1 cellular context compared by ENCODE assay signal in the genomic region with DNA sequence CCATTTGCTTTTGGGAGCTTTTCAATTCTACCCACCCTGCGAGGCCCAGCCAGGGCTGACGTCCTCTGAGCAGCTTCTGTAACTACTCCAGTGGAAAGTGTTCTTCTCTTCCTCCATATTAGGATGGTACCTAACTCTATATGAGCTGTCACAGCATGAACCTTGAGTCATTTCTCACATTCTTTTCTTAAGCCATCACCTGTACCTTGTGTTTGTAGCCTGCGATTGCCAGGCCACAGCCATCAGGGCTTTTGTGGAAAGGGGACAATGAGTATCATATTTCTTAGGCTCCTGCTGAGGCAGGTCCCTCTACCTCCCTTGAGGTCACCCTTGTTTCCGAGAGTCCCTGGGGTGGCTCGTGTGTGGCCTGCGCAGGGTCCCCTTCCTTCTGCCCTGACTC.
A peak's percentile ranks its signal among the peaks of the same experiment; 100 is the strongest.
TF ChIP-seq lines count a peak whose summit lies in the region.

No MANE protein-coding gene starts in this region.

TF ChIP-seq in Ishikawa, 13 proteins besides CTCF, POLR2A, EP300 and RAD21 (continued from another document):
- no peak for TF ChIP-seq MAX (IDR thresholded peaks at IDR 0.05)
- no peak for TF ChIP-seq TAF1 (IDR thresholded peaks at IDR 0.05; ENCODE audit: low read depth)
- no peak; the same call in 1 of the 2 replicates for TF ChIP-seq YY1 (IDR thresholded peaks at IDR 0.05; ENCODE audit: low read depth)
- TF ChIP-seq, protein P1, sequence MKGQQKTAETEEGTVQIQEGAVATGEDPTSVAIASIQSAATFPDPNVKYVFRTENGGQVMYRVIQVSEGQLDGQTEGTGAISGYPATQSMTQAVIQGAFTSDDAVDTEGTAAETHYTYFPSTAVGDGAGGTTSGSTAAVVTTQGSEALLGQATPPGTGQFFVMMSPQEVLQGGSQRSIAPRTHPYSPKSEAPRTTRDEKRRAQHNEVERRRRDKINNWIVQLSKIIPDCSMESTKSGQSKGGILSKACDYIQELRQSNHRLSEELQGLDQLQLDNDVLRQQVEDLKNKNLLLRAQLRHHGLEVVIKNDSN (IDR thresholded peaks at IDR 0.05): no peak
- TF ChIP-seq NFIC (IDR thresholded peaks at IDR 0.05): 0 out of 2 replicates have a peak, but pooled peaks have one; percentile 26
